In genomic region chr14:100668352-100668751, GRCh38 we compare ENCODE assay signal across 23 cellular contexts. TPM values are rescaled to one million over a fixed set of nuclear protein-coding genes. Genes with fewer than 3 reads are reported as not detected.
"Had no signal": no experiment of that assay in that cellular context is flagged by ENCODE, and none has a peak within 500 bp of the region (broad histone marks: within the 10 kb centered on the region; RNA-seq: fewer than 3 reads in every experiment).

No MANE protein-coding gene starts in this region.

- H3K9me3 ChIP-seq: Peyer's patch, SJSA1 had no signal

- FAIRE-seq: bronchial epithelial cell, K562 had no signal

- H3K27ac ChIP-seq: Peyer's patch, RWPE1, SJSA1 had no signal

- ATAC-seq: activated CD8-positive, alpha-beta memory T cell treated with anti-CD3 and anti-CD28 coated beads, Interleukin-2, amount 10 ng/mL, durations not matched to agents 7 days and 5 days; SK-N-SH treated with all-trans-retinoic acid at 6 μM for 48 hours had no signal

- DNase-seq: activated CD4-positive, alpha-beta T cell treated with anti-CD3 and anti-CD28 coated beads for 48 hours; activated CD4-positive, alpha-beta T cell treated with anti-CD3 and anti-CD28 coated beads, Interleukin-2, amount 50 U/mL, for 4 hours; activated CD4-positive, CD25-positive, alpha-beta regulatory T cell treated with anti-CD3 and anti-CD28 coated beads, Interleukin-2, amount 50 U/mL, for 72 hours; activated CD8-positive, alpha-beta memory T cell treated with anti-CD3 and anti-CD28 coated beads, Interleukin-2, amount 10 ng/mL, durations not matched to agents 7 days and 5 days; activated effector memory CD4-positive, alpha-beta T cell treated with Interleukin-2 at 50 U/mL for 16 hours; activated naive CD4-positive, alpha-beta T cell; activated T-cell treated with anti-CD3 and anti-CD28 coated beads, Interleukin-2, amount 50 U/mL, for 24 hours; aorta; Karpas-422; NCI-H1105 treated with DMSO at 0.1 percent for 48 hours; NCI-H1436 treated with DMSO at 0.1 percent for 48 hours; NCI-H187; NCI-H2081; NCI-H446; NCI-H524; SHP77 had no signal

- H3K4me3 ChIP-seq: K562, Peyer's patch, SJSA1 had no signal

- H3K27me3 ChIP-seq: Peyer's patch, SJSA1 had no signal

- H3K36me3 ChIP-seq: Peyer's patch, SJSA1 had no signal

RNA-seq across cellular contexts. Expression of gene DLK1, which starts 58.3 kb away (rescaled TPM):
- total RNA-seq: activated CD8-positive, alpha-beta memory T cell treated with anti-CD3 and anti-CD28 coated beads, Interleukin-2, amount 10 ng/mL, durations not matched to agents 7 days and 5 days; activated T-helper 1 cell treated with anti-CD3 and anti-CD28 coated beads, Interleukin-12 subunit alpha, Interleukin-12 subunit beta, Interleukin-2, Interleukin-4 antibody, amounts not matched to agents 30 ng/mL and 10 ng/mL and 1 ng/mL, durations not matched to agents 14 hours and 24 hours and 36 hours; aorta; bronchial epithelial cell; Peyer's patch; SJSA1 had no signal
